In genomic region chrX:48676106-48676892, GRCh38 we compare ENCODE assay signal across 8 cellular contexts. TPM values are rescaled to one million over a fixed set of nuclear protein-coding genes. Genes with fewer than 3 reads are reported as not detected.
DNase-seq lines count a peak whose midpoint lies in the region; ATAC-seq and TF ChIP-seq lines count a peak whose summit lies in the region.

No MANE protein-coding gene starts in this region.

- intact Hi-C loops in activated B cell treated with CpG ODN at 0.5 μM for 24 hours (cut with micrococcal nuclease) = loop anchor here (1.0 to 10.0 kb wide), 6 partner anchors 21 to 369 kb away; partner anchors contain the start of genes OTUD5, SUV39H1, TFE3 and WDR13

- H3K4me3 ChIP-seq in AG09309 (ENCODE audit: control insufficient read depth, low read depth, low read length) = peak overlapping the region; percentile 67
- H3K4me3 ChIP-seq in cardiac fibroblast (replicated peaks in 1 of 2; ENCODE audit: low read depth in 2 of 2, low read length in 2 of 2) = peak overlapping the region; percentile 64 to 72

- H3K27me3 Mint-ChIP-seq in activated B cell treated with CpG ODN at 0.5 μM for 24 hours = no peaks in the 10 kb centered on the region

- H3K36me3 Mint-ChIP-seq in activated B cell treated with CpG ODN at 0.5 μM for 24 hours (ENCODE audit: low read depth) = no peaks in the 10 kb centered on the region

- H3K9me3 Mint-ChIP-seq in activated B cell treated with CpG ODN at 0.5 μM for 24 hours = no peaks in the 10 kb centered on the region

- peaks cover 22% of the 10 kb centered on the region for H3K4me1 Mint-ChIP-seq in activated B cell treated with CpG ODN at 0.5 μM for 24 hours

- peak; percentile 93 for ATAC-seq in GM19025 (IDR thresholded peaks at IDR 0.05; ENCODE audit: low read depth, unreplicated experiment)
- peak; percentile 83 for ATAC-seq in HG03196 (IDR thresholded peaks at IDR 0.05; ENCODE audit: unreplicated experiment)
- peak; percentile 94 for ATAC-seq in activated B cell treated with CpG ODN at 0.5 μM for 24 hours (ENCODE audit: low read depth)

- CTCF ChIA-PET in activated B cell treated with CpG ODN at 0.5 μM for 24 hours (lab: Charles Lee) = interaction anchor here (1.3 kb wide), 1 partner anchor 215 kb away, joined by 3 read pairs; no protein-coding TSS in a partner anchor

- H3K4me3 Mint-ChIP-seq in activated B cell treated with CpG ODN at 0.5 μM for 24 hours = peak overlapping the region; percentile 89

- peak overlapping the region; percentile 88 for H3K27ac Mint-ChIP-seq in activated B cell treated with CpG ODN at 0.5 μM for 24 hours

- TF ChIP-seq CTCF in AG09309 (IDR thresholded peaks at IDR 0.05; ENCODE audit: control insufficient read depth, insufficient read depth, low read depth, low read length, missing control alignments) = no peak
- no peak for TF ChIP-seq CTCF in activated B cell treated with CpG ODN at 0.5 μM for 24 hours (IDR thresholded peaks at IDR 0.05)
- TF ChIP-seq CTCF in cardiac fibroblast (IDR thresholded peaks at IDR 0.05; ENCODE audit: low read depth, low read length) = no peak

- DNase-seq in AG09309 (ENCODE audit: low read depth) (no peak), NCI-H226 (peak; percentile 72), activated B cell treated with CpG ODN at 0.5 μM for 24 hours (peak; percentile 79), cardiac fibroblast (ENCODE audit: low read depth in 2 of 2) (peak; percentile 86 to 90), iris pigment epithelial cell (ENCODE audit: low read depth) (peak; percentile 79)
- peak; percentile 76 to 80 for DNase-seq in stimulated activated CD4-positive, alpha-beta T cell treated with anti-CD3 and anti-CD28 coated beads, Interleukin-12 subunit alpha, Interleukin-12 subunit beta, amount 100 ng/mL, for 24 hours (ENCODE audit: low read depth in 2 of 2)

- POLR2A ChIA-PET in activated B cell treated with CpG ODN at 0.5 μM for 24 hours (lab: Charles Lee) = interaction anchor here (0.6 to 1.9 kb wide), 20 partner anchors 9 to 1314 kb away, joined by 3 to 12 read pairs (median 4); partner anchors contain the start of genes GRIPAP1, HDAC6, OTUD5 and RBM3

RNA-seq across cellular contexts. Expression of gene WAS, which starts 7.3 kb away (rescaled TPM):
- 101 and 102 TPM in 2 replicates for total RNA-seq in activated B cell treated with CpG ODN at 0.5 μM for 24 hours

RNA-seq across cellular contexts. Expression of gene SUV39H1, which starts 20.2 kb away (rescaled TPM):
- 9.1 and 10.8 TPM in 2 replicates for total RNA-seq in activated B cell treated with CpG ODN at 0.5 μM for 24 hours
